18 cellular contexts compared by ENCODE assay signal in genomic region chr9:105466898-105467455, GRCh38.
"Had no signal": no experiment of that assay in that cellular context is flagged by ENCODE, and none has a peak within 500 bp of the region (broad histone marks: within the 10 kb centered on the region; RNA-seq: fewer than 3 reads in every experiment).

No MANE protein-coding gene starts in this region.

- H3K79me2 ChIP-seq: parathyroid adenoma had no signal

- H3K4me3 ChIP-seq: stomach, testis, upper lobe of left lung had no signal

- DNase-seq: activated CD4-positive, alpha-beta T cell treated with anti-CD3 and anti-CD28 coated beads for 48 hours; activated CD8-positive, alpha-beta memory T cell treated with anti-CD3 and anti-CD28 coated beads, Interleukin-2, amount 50 U/mL, for 48 hours; activated gamma-delta T cell; activated T-cell treated with anti-CD3 and anti-CD28 coated beads, Interleukin-2, amount 50 U/mL, for 72 hours; amygdala; brain microvascular endothelial cell; hypothalamus; kidney glomerular epithelial cell; left ventricle myocardium superior; naive thymus-derived CD8-positive, alpha-beta T cell; stimulated activated CD4-positive, alpha-beta T cell treated with anti-CD3 and anti-CD28 coated beads, Interleukin-12 subunit alpha, Interleukin-12 subunit beta, amount 100 ng/mL, for 4 hours; stimulated activated CD4-positive, alpha-beta T cell treated with anti-CD3 and anti-CD28 coated beads, Interleukin-2, amount 100 ng/mL, for 24 hours; stomach; testis; upper lobe of left lung had no signal

- H3K9me3 ChIP-seq: stomach, testis, upper lobe of left lung had no signal

- ATAC-seq: activated naive CD4-positive, alpha-beta T cell treated with anti-CD3 and anti-CD28 coated beads, Interleukin-2, amount 50 U/mL, for 72 hours; activated T-cell treated with anti-CD3 and anti-CD28 coated beads, Interleukin-2, amount 50 U/mL, for 72 hours; left ventricle myocardium superior; naive thymus-derived CD8-positive, alpha-beta T cell; WTC11 had no signal

- H3K27me3 ChIP-seq: brain microvascular endothelial cell, stomach, testis, upper lobe of left lung had no signal

- H2AFZ ChIP-seq: parathyroid adenoma had no signal

- H3K9ac ChIP-seq: parathyroid adenoma had no signal

- H3K4me1 ChIP-seq: parathyroid adenoma, stomach, testis, upper lobe of left lung had no signal

- H3K27ac ChIP-seq: brain microvascular endothelial cell, parathyroid adenoma, stomach, testis, upper lobe of left lung had no signal
